24 cellular contexts compared by ENCODE assay signal in the genomic region with DNA sequence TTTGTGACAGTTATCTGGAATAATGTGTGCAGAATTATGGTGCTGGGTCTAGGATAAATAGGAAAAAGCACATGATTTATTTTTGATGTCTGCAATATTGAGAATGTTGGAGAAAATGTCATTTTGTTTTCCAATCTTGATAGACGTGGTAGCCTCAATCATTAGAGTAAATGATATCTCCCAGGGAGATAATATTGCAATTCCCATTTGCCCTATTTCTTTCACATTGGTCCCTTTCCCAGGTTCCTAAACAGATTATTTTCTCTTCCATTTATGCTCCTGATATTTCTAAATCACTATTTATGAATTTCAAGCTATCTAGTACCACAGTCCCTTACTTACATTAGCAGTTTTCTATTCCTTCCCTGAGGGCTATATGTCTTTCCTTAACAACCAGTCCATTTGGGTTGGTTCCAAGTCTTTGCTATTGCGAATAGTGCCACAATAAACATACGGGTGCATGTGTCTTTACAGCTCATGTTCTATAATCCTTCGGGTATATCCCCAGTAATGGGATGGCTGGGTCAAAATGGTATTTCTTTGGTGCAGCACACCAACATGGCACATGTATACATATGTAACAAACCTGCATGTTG.
"Had no signal": no experiment of that assay in that cellular context is flagged by ENCODE, and none has a peak within 500 bp of the region (broad histone marks: within the 10 kb centered on the region; RNA-seq: fewer than 3 reads in every experiment).

No MANE protein-coding gene starts in this region.

- H3K36me3 ChIP-seq: ascending aorta, gastroesophageal sphincter, left ventricle myocardium inferior, right lobe of liver, thoracic aorta had no signal

- ATAC-seq: gastroesophageal sphincter; natural killer cell; right lobe of liver; stimulated activated effector memory CD8-positive, alpha-beta T cell treated with anti-CD3 and anti-CD28 coated beads, Interleukin-12 subunit alpha, Interleukin-12 subunit beta, amount 100 ng/mL, for 72 hours had no signal

- H3K27me3 Mint-ChIP-seq: activated CD4-positive, alpha-beta memory T cell treated with anti-CD3 and anti-CD28 coated beads, Interleukin-2, amount 10 ng/mL, durations not matched to agents 7 days and 5 days; activated CD4-positive, alpha-beta T cell treated with anti-CD3 and anti-CD28 coated beads, Interleukin-2, amount 10 ng/mL, durations not matched to agents 7 days and 5 days; activated naive CD4-positive, alpha-beta T cell treated with anti-CD3 and anti-CD28 coated beads, Interleukin-2, amount 10 ng/mL, durations not matched to agents 7 days and 5 days; activated naive CD8-positive, alpha-beta T cell treated with anti-CD3 and anti-CD28 coated beads, Interleukin-2, amount 10 ng/mL, durations not matched to agents 7 days and 5 days; activated T-cell treated with anti-CD3 and anti-CD28 coated beads, Interleukin-2, amount 50 U/mL, for 24 hours; stimulated activated naive CD8-positive, alpha-beta T cell treated with anti-CD3 and anti-CD28 coated beads, Interleukin-15, Interleukin-2, amounts not matched to agents 100 ng/mL and 50 ng/mL, for 24 hours had no signal

- H3K9me3 Mint-ChIP-seq: activated CD4-positive, alpha-beta memory T cell treated with anti-CD3 and anti-CD28 coated beads, Interleukin-2, amount 10 ng/mL, durations not matched to agents 7 days and 5 days; activated CD4-positive, alpha-beta T cell treated with anti-CD3 and anti-CD28 coated beads, Interleukin-2, amount 10 ng/mL, durations not matched to agents 7 days and 5 days; activated naive CD4-positive, alpha-beta T cell treated with anti-CD3 and anti-CD28 coated beads, Interleukin-2, amount 10 ng/mL, durations not matched to agents 7 days and 5 days; activated naive CD8-positive, alpha-beta T cell treated with anti-CD3 and anti-CD28 coated beads, Interleukin-2, amount 10 ng/mL, durations not matched to agents 7 days and 5 days; activated T-cell treated with anti-CD3 and anti-CD28 coated beads, Interleukin-2, amount 50 U/mL, for 24 hours; brain; stimulated activated naive CD8-positive, alpha-beta T cell treated with anti-CD3 and anti-CD28 coated beads, Interleukin-15, Interleukin-2, amounts not matched to agents 100 ng/mL and 50 ng/mL, for 24 hours had no signal

- H3K4me3 Mint-ChIP-seq: activated CD4-positive, alpha-beta memory T cell treated with anti-CD3 and anti-CD28 coated beads, Interleukin-2, amount 10 ng/mL, durations not matched to agents 7 days and 5 days; activated CD4-positive, alpha-beta T cell treated with anti-CD3 and anti-CD28 coated beads, Interleukin-2, amount 10 ng/mL, durations not matched to agents 7 days and 5 days; activated naive CD4-positive, alpha-beta T cell treated with anti-CD3 and anti-CD28 coated beads, Interleukin-2, amount 10 ng/mL, durations not matched to agents 7 days and 5 days; activated naive CD8-positive, alpha-beta T cell treated with anti-CD3 and anti-CD28 coated beads, Interleukin-2, amount 10 ng/mL, durations not matched to agents 7 days and 5 days; activated T-cell treated with anti-CD3 and anti-CD28 coated beads, Interleukin-2, amount 50 U/mL, for 24 hours; brain; natural killer cell; stimulated activated effector memory CD8-positive, alpha-beta T cell treated with anti-CD3 and anti-CD28 coated beads, Interleukin-12 subunit alpha, Interleukin-12 subunit beta, amount 100 ng/mL, for 72 hours; stimulated activated naive CD8-positive, alpha-beta T cell treated with anti-CD3 and anti-CD28 coated beads, Interleukin-15, Interleukin-2, amounts not matched to agents 100 ng/mL and 50 ng/mL, for 24 hours had no signal

- H3K27ac ChIP-seq: ascending aorta, gastroesophageal sphincter, hepatocyte, left ventricle myocardium inferior, right lobe of liver, skin epidermis, thoracic aorta had no signal

- H3K36me3 Mint-ChIP-seq: activated naive CD4-positive, alpha-beta T cell treated with anti-CD3 and anti-CD28 coated beads, Interleukin-2, amount 10 ng/mL, durations not matched to agents 7 days and 5 days; activated naive CD8-positive, alpha-beta T cell treated with anti-CD3 and anti-CD28 coated beads, Interleukin-2, amount 10 ng/mL, durations not matched to agents 7 days and 5 days; brain; stimulated activated effector memory CD8-positive, alpha-beta T cell treated with anti-CD3 and anti-CD28 coated beads, Interleukin-12 subunit alpha, Interleukin-12 subunit beta, amount 100 ng/mL, for 72 hours had no signal

- H3K4me3 ChIP-seq: ascending aorta, gastroesophageal sphincter, hepatocyte, left ventricle myocardium inferior, lung, right lobe of liver, skin epidermis, thoracic aorta had no signal

- H3K4me1 ChIP-seq: ascending aorta, gastroesophageal sphincter, left ventricle myocardium inferior, right lobe of liver had no signal

- H3K27me3 ChIP-seq: ascending aorta, gastroesophageal sphincter, hepatocyte, right lobe of liver had no signal

- H3K27ac Mint-ChIP-seq: activated CD4-positive, alpha-beta memory T cell treated with anti-CD3 and anti-CD28 coated beads, Interleukin-2, amount 10 ng/mL, durations not matched to agents 7 days and 5 days; activated CD4-positive, alpha-beta T cell treated with anti-CD3 and anti-CD28 coated beads, Interleukin-2, amount 10 ng/mL, durations not matched to agents 7 days and 5 days; activated naive CD4-positive, alpha-beta T cell treated with anti-CD3 and anti-CD28 coated beads, Interleukin-2, amount 10 ng/mL, durations not matched to agents 7 days and 5 days; activated naive CD8-positive, alpha-beta T cell treated with anti-CD3 and anti-CD28 coated beads, Interleukin-2, amount 10 ng/mL, durations not matched to agents 7 days and 5 days; activated T-cell treated with anti-CD3 and anti-CD28 coated beads, Interleukin-2, amount 50 U/mL, for 24 hours; brain; natural killer cell; stimulated activated effector memory CD8-positive, alpha-beta T cell treated with anti-CD3 and anti-CD28 coated beads, Interleukin-12 subunit alpha, Interleukin-12 subunit beta, amount 100 ng/mL, for 72 hours; stimulated activated naive CD8-positive, alpha-beta T cell treated with anti-CD3 and anti-CD28 coated beads, Interleukin-15, Interleukin-2, amounts not matched to agents 100 ng/mL and 50 ng/mL, for 24 hours had no signal

- DNase-seq: activated CD4-positive, alpha-beta memory T cell treated with anti-CD3 and anti-CD28 coated beads, Interleukin-2, amount 10 ng/mL, durations not matched to agents 7 days and 5 days; activated CD4-positive, alpha-beta T cell treated with anti-CD3 and anti-CD28 coated beads, Interleukin-2, amount 10 ng/mL, durations not matched to agents 7 days and 5 days; activated CD4-positive, CD25-positive, alpha-beta regulatory T cell treated with anti-CD3 and anti-CD28 coated beads, Interleukin-2, amount 50 U/mL, for 72 hours; activated CD8-positive, alpha-beta memory T cell treated with anti-CD3 and anti-CD28 coated beads, Interleukin-2, amount 50 U/mL, for 48 hours; activated gamma-delta T cell; activated naive CD4-positive, alpha-beta T cell treated with anti-CD3 and anti-CD28 coated beads, Interleukin-2, amount 10 ng/mL, durations not matched to agents 7 days and 5 days; activated naive CD8-positive, alpha-beta T cell treated with anti-CD3 and anti-CD28 coated beads, Interleukin-2, amount 10 ng/mL, durations not matched to agents 7 days and 5 days; activated T-cell treated with anti-CD3 and anti-CD28 coated beads, Interleukin-2, amount 50 U/mL, for 24 hours; cortex of kidney; islet precursor cell; left ventricle myocardium inferior; mesendoderm; natural killer cell; right lobe of liver; stimulated activated CD4-positive, alpha-beta T cell treated with anti-CD3 and anti-CD28 coated beads, Interleukin-4, amount 100 ng/mL, for 24 hours had no signal

- H3K4me1 Mint-ChIP-seq: natural killer cell; stimulated activated effector memory CD8-positive, alpha-beta T cell treated with anti-CD3 and anti-CD28 coated beads, Interleukin-12 subunit alpha, Interleukin-12 subunit beta, amount 100 ng/mL, for 72 hours had no signal

- H3K9me3 ChIP-seq: ascending aorta, gastroesophageal sphincter, right lobe of liver, thoracic aorta had no signal
